ENCODE assay signal across 21 cellular contexts in the genomic region with DNA sequence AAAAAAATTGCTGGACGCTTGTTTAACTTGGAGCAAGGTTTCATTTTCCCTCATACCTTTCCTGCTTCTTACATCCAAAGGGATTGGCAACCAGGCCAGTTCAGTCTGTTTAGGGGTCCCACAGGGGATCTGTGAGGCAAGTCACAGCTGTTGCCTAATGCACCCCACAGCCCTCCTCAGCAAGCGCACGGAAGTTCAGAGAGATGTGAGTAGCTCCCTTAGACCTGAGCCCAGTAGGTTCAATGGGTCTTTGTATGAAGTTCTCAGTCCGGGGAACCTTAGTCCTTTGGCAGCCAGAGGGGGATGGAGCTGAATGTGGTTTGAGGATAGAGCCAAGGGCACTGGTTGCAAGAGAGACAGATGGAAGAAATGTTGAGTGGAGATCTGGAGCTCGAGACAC. TPM values are rescaled to one million over a fixed set of nuclear protein-coding genes. Genes with fewer than 3 reads are reported as not detected.
DNase-seq lines count a peak whose midpoint lies in the region; ATAC-seq, FAIRE-seq and TF ChIP-seq lines count a peak whose summit lies in the region.
"Had no signal": no experiment of that assay in that cellular context is flagged by ENCODE, and none has a peak within 500 bp of the region (broad histone marks: within the 10 kb centered on the region; RNA-seq: fewer than 3 reads in every experiment).

No MANE protein-coding gene starts in this region.

- peaks cover 8% of the 10 kb centered on the region for H4K20me1 ChIP-seq in osteoblast (ENCODE audit: insufficient read depth, low read length)

- H3K4me3 Mint-ChIP-seq in endothelial cell (ENCODE audit: unreplicated experiment), result peak overlapping the region; percentile 57
- H3K4me3 Mint-ChIP-seq: CD14-positive monocyte had no signal

- intact Hi-C loops in upper lobe of right lung (cut with DNase I), result no loop called here

- DNase-seq in endothelial cell (ENCODE audit: low spot score), result no peak
- DNase-seq in osteoblast (ENCODE audit: insufficient read length, low spot score, missing footprints), result peak; percentile 68
- no peak for DNase-seq in upper lobe of right lung
- no peak for DNase-seq in GM19239 (ENCODE audit: insufficient read length, low spot score)
- DNase-seq: ACHN, DMS79 treated with DMSO at 0.1 percent for 48 hours, IMR-90, NCI-H1417, NCI-H187, NCI-H2107, NCI-H226, NCI-H524 treated with DMSO at 0.1 percent for 48 hours, PC-9, SIG-M5 had no signal

- H3K79me2 ChIP-seq in osteoblast (ENCODE audit: insufficient read depth, low read length), result peaks cover 61% of the 10 kb centered on the region

- H3K27ac Mint-ChIP-seq in endothelial cell (ENCODE audit: unreplicated experiment), result peak overlapping the region; percentile 25

- H3K9me3 ChIP-seq in osteoblast (ENCODE audit: low read depth, low read length) (no peaks in the 10 kb centered on the region), upper lobe of right lung (no peaks in the 10 kb centered on the region)
- H3K9me3 ChIP-seq: HAP-1 had no signal

- no peak for FAIRE-seq in GM19239 (lab: Jason Lieb, UNC)

- H2AFZ ChIP-seq in osteoblast (ENCODE audit: low read length), result no peak overlapping the region
- H2AFZ ChIP-seq: PC-9 had no signal

- H3K4me2 ChIP-seq in osteoblast (ENCODE audit: insufficient read depth, low read length), result no peak overlapping the region
- H3K4me2 ChIP-seq: PC-9 had no signal

- H3K4me3 ChIP-seq in osteoblast (ENCODE audit: insufficient read depth, low read length) (no peak overlapping the region), upper lobe of right lung (no peak overlapping the region)
- H3K4me3 ChIP-seq: HAP-1, PC-9 had no signal

- no peaks in the 10 kb centered on the region for H3K9me3 Mint-ChIP-seq in endothelial cell (ENCODE audit: unreplicated experiment)
- H3K9me3 Mint-ChIP-seq: CD14-positive monocyte had no signal

- H3K27me3 ChIP-seq in osteoblast (ENCODE audit: insufficient read depth, low read length) (no peaks in the 10 kb centered on the region), upper lobe of right lung (no peaks in the 10 kb centered on the region)

- H3K4me1 Mint-ChIP-seq in endothelial cell (ENCODE audit: unreplicated experiment), result no peaks in the 10 kb centered on the region

- peaks cover 37% of the 10 kb centered on the region for H3K36me3 Mint-ChIP-seq in endothelial cell (ENCODE audit: low read depth, unreplicated experiment)

- H3K36me3 ChIP-seq in osteoblast (ENCODE audit: insufficient read depth, low read length) (peaks cover 75% of the 10 kb centered on the region), upper lobe of right lung (peaks cover 86% of the 10 kb centered on the region)

- peaks cover 1% of the 10 kb centered on the region for H3K27me3 Mint-ChIP-seq in endothelial cell (ENCODE audit: unreplicated experiment)

- ATAC-seq in upper lobe of right lung (no peak), GM21515 (IDR thresholded peaks at IDR 0.05; ENCODE audit: unreplicated experiment) (no peak)

- peak overlapping the region; percentile 23 for H3K27ac ChIP-seq in angular gyrus (ENCODE audit: low read depth, low read length)
- H3K27ac ChIP-seq in osteoblast (ENCODE audit: low read depth, low read length), result no peak overlapping the region
- peak overlapping the region; percentile 9 for H3K27ac ChIP-seq in temporal lobe (ENCODE audit: low read depth, low read length)
- H3K27ac ChIP-seq in upper lobe of right lung, result no peak overlapping the region
- H3K27ac ChIP-seq: PC-9, RWPE1 had no signal

- H3K4me1 ChIP-seq in osteoblast (ENCODE audit: insufficient read depth, low read length), result peaks cover 22% of the 10 kb centered on the region
- no peaks in the 10 kb centered on the region for H3K4me1 ChIP-seq in upper lobe of right lung
- H3K4me1 ChIP-seq: HAP-1 had no signal

- no peak for TF ChIP-seq CTCF in endothelial cell (IDR thresholded peaks at IDR 0.05; ENCODE audit: unreplicated experiment)
- no peak for TF ChIP-seq CTCF in osteoblast (IDR thresholded peaks at IDR 0.05; ENCODE audit: extremely low read depth, low read depth, low read length)
- TF ChIP-seq CTCF in upper lobe of right lung (IDR thresholded peaks at IDR 0.05), result no peak

RNA-seq across cellular contexts. Expression of a gene that starts 13.0 kb away (rescaled TPM):
- total RNA-seq in endothelial cell (ENCODE audit: unreplicated experiment), result 127 TPM
- 85.0 and 85.5 TPM in 2 replicates for total RNA-seq in osteoblast
- total RNA-seq in temporal lobe, result 20.9 TPM
- 81.2 TPM for total RNA-seq in upper lobe of right lung

RNA-seq across cellular contexts. Expression of a gene that starts 19.4 kb away (rescaled TPM):
- total RNA-seq in endothelial cell (ENCODE audit: unreplicated experiment) (36.2 TPM), osteoblast (0.36 and 2.7 TPM in 2 replicates), temporal lobe (2.0 TPM), upper lobe of right lung (113 TPM)
- total RNA-seq: HT-29, IMR-90, PC-9 had no signal

RNA-seq across cellular contexts. Expression of a gene that starts 34.6 kb away (rescaled TPM):
- total RNA-seq in endothelial cell (ENCODE audit: unreplicated experiment) (0.33 TPM), osteoblast (under 0.01 and 0.36 TPM in 2 replicates), temporal lobe (9.8 TPM), upper lobe of right lung (2.2 TPM)

RNA-seq across cellular contexts. Expression of a gene that starts 35.7 kb away (rescaled TPM):
- total RNA-seq in endothelial cell (ENCODE audit: unreplicated experiment) (31.7 TPM), osteoblast (29.3 and 29.8 TPM in 2 replicates), temporal lobe (21.6 TPM), upper lobe of right lung (33.3 TPM)

RNA-seq across cellular contexts. Expression of a gene that starts 35.9 kb away (rescaled TPM):
- 32.4 TPM for total RNA-seq in endothelial cell (ENCODE audit: unreplicated experiment)
- 19.9 and 23.0 TPM in 2 replicates for total RNA-seq in osteoblast
- 16.2 TPM for total RNA-seq in temporal lobe
- total RNA-seq in upper lobe of right lung, result 28.8 TPM

Comparison
In these comparisons a context has a peak if more than half of its experiments do, and no peak if none do; other contexts are left out.
1. H3K27ac ChIP-seq: peak in angular gyrus (single experiment) and temporal lobe (single experiment); none in osteoblast (single experiment) and upper lobe of right lung (single experiment).
2. RNA of a gene that starts 19.4 kb away (total RNA-seq): 113 TPM in upper lobe of right lung (single experiment) and 36.2 TPM in endothelial cell (single experiment); 2.0 TPM in temporal lobe (single experiment) and 0.36 to 2.7 TPM in osteoblast; every median in the first group is over 10 times any median in the second.